Comparison of ENCODE assay signal across 13 cellular contexts in the genomic region with DNA sequence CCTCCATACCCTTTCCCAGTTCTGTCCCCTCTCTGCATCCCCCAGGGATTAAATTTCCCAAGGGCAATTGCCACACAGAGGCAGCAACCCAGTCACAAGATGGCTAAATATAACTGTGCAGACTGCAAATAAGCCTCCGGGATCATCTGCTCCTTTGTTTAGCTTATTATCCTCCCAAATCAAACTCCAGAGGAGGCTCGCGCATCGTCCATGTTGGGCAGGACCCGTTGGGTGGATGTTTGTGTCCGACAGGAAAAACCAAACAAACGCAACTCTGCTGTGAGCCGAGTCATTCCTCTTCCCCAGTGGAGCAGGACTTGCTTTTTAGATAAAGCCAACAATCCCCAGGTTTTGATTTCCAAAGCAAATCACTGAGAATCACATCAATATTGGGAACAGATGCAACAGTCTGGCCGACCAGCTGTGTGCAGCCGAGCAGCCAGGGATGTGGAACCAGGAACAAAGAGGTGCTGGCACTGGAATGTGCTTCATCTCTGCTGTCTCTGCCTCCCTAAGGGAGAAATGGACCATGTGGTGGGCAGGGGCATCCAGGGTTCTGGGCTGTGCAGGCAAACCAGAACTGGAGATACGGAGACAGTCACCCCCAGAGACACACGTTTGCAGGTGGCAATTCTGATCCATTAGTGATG.
"Had no signal": no experiment of that assay in that cellular context is flagged by ENCODE, and none has a peak within 500 bp of the region (broad histone marks: within the 10 kb centered on the region; RNA-seq: fewer than 3 reads in every experiment).

No MANE protein-coding gene starts in this region.

- H3K4me3 ChIP-seq: colonic mucosa, gastrocnemius medialis, left ventricle myocardium inferior had no signal

- H2AFZ ChIP-seq: parathyroid adenoma had no signal

- H3K27ac ChIP-seq: colonic mucosa, gastrocnemius medialis, left ventricle myocardium inferior, parathyroid adenoma had no signal

- DNase-seq: activated CD4-positive, alpha-beta T cell treated with anti-CD3 and anti-CD28 coated beads, Interleukin-2, amount 10 ng/mL, durations not matched to agents 24 days and 14 days; activated CD8-positive, alpha-beta memory T cell treated with anti-CD3 and anti-CD28 coated beads for 24 hours; activated naive CD4-positive, alpha-beta T cell treated with anti-CD3 and anti-CD28 coated beads for 36 hours; activated T-cell treated with anti-CD3 and anti-CD28 coated beads for 4 hours; colonic mucosa; effector CD4-positive, alpha-beta T cell; gastrocnemius medialis; left ventricle myocardium inferior; mesendoderm; stimulated activated CD4-positive, alpha-beta T cell treated with anti-CD3 and anti-CD28 coated beads, Interleukin-15, amount 100 ng/mL, for 24 hours; stimulated activated CD4-positive, alpha-beta T cell treated with anti-CD3 and anti-CD28 coated beads, Interleukin-4, amount 100 ng/mL, for 24 hours; stimulated activated naive CD8-positive, alpha-beta T cell treated with anti-CD3 and anti-CD28 coated beads, Interleukin-15, amount 100 ng/mL, for 72 hours had no signal

- H3K9ac ChIP-seq: parathyroid adenoma had no signal

- H3K36me3 ChIP-seq: colonic mucosa, gastrocnemius medialis, left ventricle myocardium inferior had no signal

- H3K27me3 ChIP-seq: colonic mucosa had no signal

- H3K9me3 ChIP-seq: colonic mucosa, gastrocnemius medialis, left ventricle myocardium inferior had no signal

- H3K79me2 ChIP-seq: parathyroid adenoma had no signal

- H3K4me1 ChIP-seq: colonic mucosa, gastrocnemius medialis had no signal
